Comparison of ENCODE assay signal across 2 cellular contexts in the genomic region with DNA sequence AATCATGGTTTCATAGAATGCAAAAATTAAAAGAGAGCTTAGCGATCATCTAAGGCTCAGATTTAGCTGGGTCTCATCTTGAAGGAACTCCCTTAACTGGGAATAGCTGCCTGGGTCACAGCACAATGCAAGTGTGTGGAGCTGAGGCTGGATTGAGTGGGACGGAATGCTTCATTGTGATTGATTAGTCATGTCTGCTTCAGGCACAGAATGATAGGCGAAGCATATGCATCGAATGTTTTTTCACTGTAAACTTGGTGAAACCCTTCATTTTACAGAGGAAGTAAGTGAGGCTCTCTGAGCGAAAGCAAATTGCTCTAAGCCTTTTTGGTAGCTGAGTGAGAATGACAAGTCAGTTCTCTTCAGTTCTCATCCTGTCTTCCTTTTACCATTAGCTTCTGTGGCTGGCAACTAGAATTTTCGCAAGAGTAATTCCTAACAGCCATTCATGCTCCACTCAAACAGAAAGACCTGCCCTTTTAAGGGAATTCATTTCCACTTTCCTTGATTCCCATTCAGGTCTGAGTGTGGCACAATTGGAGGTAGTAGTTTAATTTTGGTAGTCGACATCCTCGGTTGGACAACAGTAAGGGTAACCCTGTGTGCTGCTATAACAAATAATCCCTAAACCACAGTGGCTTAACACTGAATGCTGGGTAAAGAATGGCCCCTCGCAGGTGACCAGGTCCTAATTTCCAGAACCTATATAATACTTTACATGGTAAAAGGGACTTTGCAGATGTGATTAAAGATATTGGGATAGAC.
A peak's percentile ranks its signal among the peaks of the same experiment; 100 is the strongest.
TF ChIP-seq lines count a peak whose summit lies in the region.

No MANE protein-coding gene starts in this region.

TF ChIP-seq in HepG2, 621 proteins besides CTCF, POLR2A, EP300 and RAD21 (continued from another document):
- TF ChIP-seq TP53 (CRISPR knock-in tag; conservative IDR thresholded peaks at IDR 0.05) (no peak), PLRG1 (conservative IDR thresholded peaks at IDR 0.05) (no peak)

TF ChIP-seq in GM12878, 131 proteins besides CTCF, POLR2A, EP300 and RAD21:
- TF ChIP-seq, protein P1, sequence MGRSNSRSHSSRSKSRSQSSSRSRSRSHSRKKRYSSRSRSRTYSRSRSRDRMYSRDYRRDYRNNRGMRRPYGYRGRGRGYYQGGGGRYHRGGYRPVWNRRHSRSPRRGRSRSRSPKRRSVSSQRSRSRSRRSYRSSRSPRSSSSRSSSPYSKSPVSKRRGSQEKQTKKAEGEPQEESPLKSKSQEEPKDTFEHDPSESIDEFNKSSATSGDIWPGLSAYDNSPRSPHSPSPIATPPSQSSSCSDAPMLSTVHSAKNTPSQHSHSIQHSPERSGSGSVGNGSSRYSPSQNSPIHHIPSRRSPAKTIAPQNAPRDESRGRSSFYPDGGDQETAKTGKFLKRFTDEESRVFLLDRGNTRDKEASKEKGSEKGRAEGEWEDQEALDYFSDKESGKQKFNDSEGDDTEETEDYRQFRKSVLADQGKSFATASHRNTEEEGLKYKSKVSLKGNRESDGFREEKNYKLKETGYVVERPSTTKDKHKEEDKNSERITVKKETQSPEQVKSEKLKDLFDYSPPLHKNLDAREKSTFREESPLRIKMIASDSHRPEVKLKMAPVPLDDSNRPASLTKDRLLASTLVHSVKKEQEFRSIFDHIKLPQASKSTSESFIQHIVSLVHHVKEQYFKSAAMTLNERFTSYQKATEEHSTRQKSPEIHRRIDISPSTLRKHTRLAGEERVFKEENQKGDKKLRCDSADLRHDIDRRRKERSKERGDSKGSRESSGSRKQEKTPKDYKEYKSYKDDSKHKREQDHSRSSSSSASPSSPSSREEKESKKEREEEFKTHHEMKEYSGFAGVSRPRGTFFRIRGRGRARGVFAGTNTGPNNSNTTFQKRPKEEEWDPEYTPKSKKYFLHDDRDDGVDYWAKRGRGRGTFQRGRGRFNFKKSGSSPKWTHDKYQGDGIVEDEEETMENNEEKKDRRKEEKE (IDR thresholded peaks at IDR 0.05), result no peak
- no peak for TF ChIP-seq IKZF2 (IDR thresholded peaks at IDR 0.05)
- no peak for TF ChIP-seq SPI1 (IDR thresholded peaks at IDR 0.05; ENCODE audit: borderline replicate concordance, insufficient read depth, low read depth, low read length)
- 0 out of 2 replicates have a peak, but pooled peaks have one; percentile 19 for TF ChIP-seq NFXL1 (IDR thresholded peaks at IDR 0.05; ENCODE audit: borderline replicate concordance)
TF ChIP-seq in GM12878: peak in this region for 1.
